15 cellular contexts compared by ENCODE assay signal in the genomic region with DNA sequence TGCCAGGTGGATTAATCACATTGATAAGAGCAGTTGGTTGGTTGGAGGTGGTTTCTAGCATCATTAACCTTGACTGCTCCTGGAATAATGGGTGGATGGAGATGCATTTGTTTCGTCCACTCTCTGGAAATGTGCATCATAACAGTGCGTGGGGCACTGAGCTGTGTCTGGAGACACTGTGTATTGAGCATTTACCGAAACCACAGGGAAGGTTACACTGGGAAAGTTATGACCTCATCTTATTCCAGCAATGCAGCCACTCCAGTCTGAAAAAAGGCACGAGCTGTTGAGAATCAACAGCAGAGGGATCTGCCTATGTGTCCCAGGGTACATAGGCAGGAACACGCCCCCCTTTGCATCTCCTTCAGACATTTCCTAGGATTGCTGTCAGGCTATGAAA.
"Had no signal": no experiment of that assay in that cellular context is flagged by ENCODE, and none has a peak within 500 bp of the region (broad histone marks: within the 10 kb centered on the region; RNA-seq: fewer than 3 reads in every experiment).

No MANE protein-coding gene starts in this region.

- H3K27ac ChIP-seq: colonic mucosa, prostate gland had no signal

- H3K4me1 Mint-ChIP-seq: immature natural killer cell had no signal

- H3K4me1 ChIP-seq: colonic mucosa, prostate gland had no signal

- H3K4me3 ChIP-seq: colonic mucosa, prostate gland had no signal

- H3K27ac Mint-ChIP-seq: activated naive CD4-positive, alpha-beta T cell treated with anti-CD3 and anti-CD28 coated beads for 36 hours; immature natural killer cell; nephron had no signal

- DNase-seq: activated CD4-positive, alpha-beta T cell treated with anti-CD3 and anti-CD28 coated beads for 48 hours; activated naive CD4-positive, alpha-beta T cell treated with anti-CD3 and anti-CD28 coated beads for 36 hours; caudate nucleus; colonic mucosa; effector CD4-positive, alpha-beta T cell; glutamatergic neuron; immature natural killer cell; occipital lobe; stimulated activated CD4-positive, alpha-beta T cell treated with anti-CD3 and anti-CD28 coated beads, Interleukin-12 subunit alpha, Interleukin-12 subunit beta, amount 100 ng/mL, for 4 hours; stimulated activated naive CD4-positive, alpha-beta T cell; T-helper 1 cell had no signal

- ATAC-seq: left lobe of liver, sciatic nerve had no signal

- H3K4me3 Mint-ChIP-seq: activated naive CD4-positive, alpha-beta T cell treated with anti-CD3 and anti-CD28 coated beads for 36 hours; immature natural killer cell; nephron had no signal

- H3K9me3 Mint-ChIP-seq: activated naive CD4-positive, alpha-beta T cell treated with anti-CD3 and anti-CD28 coated beads for 36 hours; immature natural killer cell; nephron had no signal

- H3K36me3 ChIP-seq: colonic mucosa, prostate gland had no signal

- H3K27me3 ChIP-seq: colonic mucosa had no signal

- H3K9me3 ChIP-seq: colonic mucosa, prostate gland had no signal
